Comparison of ENCODE assay signal across 20 cellular contexts in genomic region chr11:62604460-62605130, GRCh38. TPM values are rescaled to one million over a fixed set of nuclear protein-coding genes. Genes with fewer than 3 reads are reported as not detected.
DNase-seq lines count a peak whose midpoint lies in the region; ATAC-seq and TF ChIP-seq lines count a peak whose summit lies in the region.
"Had no signal": no experiment of that assay in that cellular context is flagged by ENCODE, and none has a peak within 500 bp of the region (broad histone marks: within the 10 kb centered on the region; RNA-seq: fewer than 3 reads in every experiment).

No MANE protein-coding gene starts in this region.

- peak overlapping the region; percentile 14 for H2BK5ac ChIP-seq in neuronal stem cell (ENCODE audit: low read length)

- H3K27me3 ChIP-seq in neuronal stem cell (ENCODE audit: control insufficient read depth in 3 of 3, insufficient read depth in 3 of 3, low read depth in 1 of 3, low read length in 3 of 3): peaks cover 0 to 17% (median 0%) of the 10 kb centered on the region in 3 experiments
- H3K27me3 ChIP-seq: neutrophil had no signal

- peak overlapping the region; percentile 65 for H3K9ac ChIP-seq in neuronal stem cell (ENCODE audit: low read depth, low read length, poor library complexity)

- no peak overlapping the region for H3K4ac ChIP-seq in neuronal stem cell (ENCODE audit: low read length)

- no CpG with 5 or more reads among the region's 13 CpGs for WGBS in neuronal stem cell (ENCODE audit: extremely low coverage in 2 of 2, insufficient read length in 2 of 2, insufficient replicate concordance in 1 of 2), 2 donors

- no peak overlapping the region for H3K4me3 ChIP-seq in neuronal stem cell (ENCODE audit: low read length in 2 of 2)

- no peak overlapping the region for H4K91ac ChIP-seq in neuronal stem cell (ENCODE audit: low read depth, low read length, poor library complexity)

- H3K9me3 ChIP-seq in neuronal stem cell (replicated peaks in 1 of 2; ENCODE audit: control insufficient read depth in 2 of 2, insufficient read depth in 1 of 2, low read depth in 1 of 2, low read length in 2 of 2): no peaks in the 10 kb centered on the region
- H3K9me3 ChIP-seq: neutrophil had no signal

- H4K8ac ChIP-seq in neuronal stem cell (ENCODE audit: low read depth, low read length): no peak overlapping the region

- H3K4me2 ChIP-seq in neuronal stem cell (ENCODE audit: insufficient read depth, low read length, poor library complexity, severe bottlenecking): peak overlapping the region; percentile 36

- H2AK5ac ChIP-seq in neuronal stem cell (ENCODE audit: low read depth, low read length): peak overlapping the region; percentile 96

- peaks cover 20% of the 10 kb centered on the region for H3K9me3 Mint-ChIP-seq in glutamatergic neuron (ENCODE audit: unreplicated experiment)
- H3K9me3 Mint-ChIP-seq: CD4-positive, alpha-beta T cell had no signal

- H3K18ac ChIP-seq in neuronal stem cell (ENCODE audit: low read length): peak overlapping the region; percentile 89

- H3K4me1 ChIP-seq in neuronal stem cell (ENCODE audit: control insufficient read depth in 2 of 2, insufficient read depth in 1 of 2, low read depth in 1 of 2, low read length in 2 of 2): peaks cover 19 to 28% of the 10 kb centered on the region in 2 donors

- H2BK15ac ChIP-seq in neuronal stem cell (ENCODE audit: low read length): no peak overlapping the region

- ATAC-seq in GM21576 (IDR thresholded peaks at IDR 0.05; ENCODE audit: unreplicated experiment): no peak
- ATAC-seq: stimulated activated naive CD8-positive, alpha-beta T cell treated with anti-CD3 and anti-CD28 coated beads, Interleukin-15, Interleukin-2, amounts not matched to agents 100 U/mL and 50 U/mL, for 24 hours had no signal

- H2BK12ac ChIP-seq in neuronal stem cell (ENCODE audit: low read length): no peak overlapping the region

- peaks cover 8% of the 10 kb centered on the region for H3K79me1 ChIP-seq in neuronal stem cell (ENCODE audit: low read depth, low read length)

- no peak overlapping the region for H3K23ac ChIP-seq in neuronal stem cell (ENCODE audit: low read depth, low read length, poor library complexity)

- H2BK120ac ChIP-seq in neuronal stem cell (ENCODE audit: low read depth, low read length): peak overlapping the region; percentile 13

- no peak overlapping the region for H3K27ac Mint-ChIP-seq in glutamatergic neuron (ENCODE audit: unreplicated experiment)

- peak overlapping the region; percentile 63 for H3K27ac ChIP-seq in neuronal stem cell (replicated peaks; ENCODE audit: low read length)
- H3K27ac ChIP-seq: neutrophil had no signal

- DNase-seq in NCI-H82 (lab: John Stamatoyannopoulos, UW) (peak; percentile 39), NCI-H82 treated with DMSO at 0.1 percent for 48 hours (lab: John Stamatoyannopoulos, UW; ENCODE audit: unreplicated experiment) (no peak), NCI-H526 (lab: John Stamatoyannopoulos, UW) (peak; percentile 36 to 65), ecto neural progenitor cell (ENCODE audit: low spot score) (peak; percentile 63), neuronal stem cell (ENCODE audit: low spot score) (peak; percentile 70), EL (no peak), glutamatergic neuron (no peak)
- DNase-seq: activated CD4-positive, alpha-beta T cell treated with anti-CD3 and anti-CD28 coated beads for 1 hour; activated effector memory CD4-positive, alpha-beta T cell treated with anti-CD3 and anti-CD28 coated beads, Interleukin-2, amount 50 U/mL, for 16 hours; anterior cingulate cortex; CD4-positive, alpha-beta T cell; cortex of kidney; Kasumi-1; NCI-H1105 treated with DMSO at 0.1 percent for 48 hours; NCI-H226; retina; SHP77 treated with DMSO at 0.1 percent for 48 hours; stimulated activated naive CD8-positive, alpha-beta T cell treated with anti-CD3 and anti-CD28 coated beads, Interleukin-15, Interleukin-2, amounts not matched to agents 100 U/mL and 50 U/mL, for 24 hours had no signal

- H3K27me3 Mint-ChIP-seq in glutamatergic neuron (ENCODE audit: unreplicated experiment): peaks cover 21% of the 10 kb centered on the region
- H3K27me3 Mint-ChIP-seq: CD4-positive, alpha-beta T cell had no signal

- no peak for TF ChIP-seq CTCF in glutamatergic neuron (IDR thresholded peaks at IDR 0.05; ENCODE audit: partially characterized antibody, unreplicated experiment)

- H3K14ac ChIP-seq in neuronal stem cell (ENCODE audit: low read length): no peak overlapping the region

- H3K4me1 Mint-ChIP-seq in glutamatergic neuron (ENCODE audit: low read depth, unreplicated experiment): peaks cover 12% of the 10 kb centered on the region

- H3K4me3 Mint-ChIP-seq in glutamatergic neuron (ENCODE audit: unreplicated experiment): no peak overlapping the region

- H3K36me3 ChIP-seq in neuronal stem cell (replicated peaks in 1 of 2; ENCODE audit: control insufficient read depth in 2 of 2, insufficient read depth in 2 of 2, low read length in 2 of 2): peaks cover 4 to 28% of the 10 kb centered on the region in 2 donors

- peaks cover 8% of the 10 kb centered on the region for H3K36me3 Mint-ChIP-seq in glutamatergic neuron (ENCODE audit: unreplicated experiment)

- peak overlapping the region; percentile 65 for H2AFZ ChIP-seq in neuronal stem cell (ENCODE audit: low read length)

RNA-seq across cellular contexts. Expression of gene MTA2, which starts 2.9 kb away (rescaled TPM):
- polyA plus RNA-seq in neuronal stem cell (2013, experiment 1 of 2): 61.4 TPM
- 60.5 TPM for polyA plus RNA-seq in neuronal stem cell (2013, experiment 2 of 2)
- total RNA-seq in glutamatergic neuron (ENCODE audit: unreplicated experiment): 172 TPM

RNA-seq across cellular contexts. Expression of gene EML3, which starts 8.0 kb away (rescaled TPM):
- polyA plus RNA-seq in neuronal stem cell (2013, experiment 1 of 2): 22.2 TPM
- 21.7 TPM for polyA plus RNA-seq in neuronal stem cell (2013, experiment 2 of 2)
- 26.7 TPM for total RNA-seq in glutamatergic neuron (ENCODE audit: unreplicated experiment)

RNA-seq across cellular contexts. Expression of gene ROM1, which starts 8.5 kb away (rescaled TPM):
- 0.95 TPM for polyA plus RNA-seq in neuronal stem cell (2013, experiment 1 of 2)
- 0.58 TPM for polyA plus RNA-seq in neuronal stem cell (2013, experiment 2 of 2)
- 1.3 TPM for total RNA-seq in glutamatergic neuron (ENCODE audit: unreplicated experiment)

RNA-seq across cellular contexts. Expression of gene TUT1, which starts 13.3 kb away (rescaled TPM):
- 14.3 TPM for polyA plus RNA-seq in neuronal stem cell (2013, experiment 1 of 2)
- 14.6 TPM for polyA plus RNA-seq in neuronal stem cell (2013, experiment 2 of 2)
- 29.7 TPM for total RNA-seq in glutamatergic neuron (ENCODE audit: unreplicated experiment)

RNA-seq across cellular contexts. Expression of gene B3GAT3, which starts 17.2 kb away (rescaled TPM):
- 30.5 TPM for polyA plus RNA-seq in neuronal stem cell (2013, experiment 1 of 2)
- 30.4 TPM for polyA plus RNA-seq in neuronal stem cell (2013, experiment 2 of 2)
- 71.6 TPM for total RNA-seq in glutamatergic neuron (ENCODE audit: unreplicated experiment)

Comparison
In these comparisons a context has a peak if more than half of its experiments do, and no peak if none do; other contexts are left out.
1. DNase-seq: peak in NCI-H82 (single experiment), NCI-H526 (2 of 2), ecto neural progenitor cell (single experiment) and neuronal stem cell (single experiment); none in NCI-H82 treated with DMSO at 0.1 percent for 48 hours (single experiment), EL (single experiment) and glutamatergic neuron (single experiment).